ENCODE assay signal across 1 cellular context in the genomic region with DNA sequence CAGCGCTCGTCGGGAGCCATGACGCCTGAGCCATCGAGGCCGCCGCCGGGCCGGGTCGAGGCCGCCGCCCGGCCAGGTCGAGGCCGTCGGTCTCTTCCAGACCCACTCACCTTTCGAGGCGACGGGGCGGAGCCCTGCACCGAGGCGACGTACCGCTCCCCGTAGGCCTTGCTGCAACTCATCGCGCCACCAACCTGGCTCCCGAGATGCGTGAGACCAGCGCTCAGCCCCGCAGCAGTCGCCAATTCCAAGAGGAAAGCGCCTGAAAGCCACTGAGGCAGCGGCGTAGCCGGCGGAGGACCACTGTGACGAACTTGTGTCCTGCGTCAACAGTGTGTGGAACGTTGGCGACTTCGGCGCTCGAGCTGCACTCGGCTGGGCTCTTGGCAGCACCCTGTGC. TPM values are rescaled to one million over a fixed set of nuclear protein-coding genes. Genes with fewer than 3 reads are reported as not detected.
"Had no signal": no experiment of that assay in that cellular context is flagged by ENCODE, and none has a peak within 500 bp of the region (broad histone marks: within the 10 kb centered on the region; RNA-seq: fewer than 3 reads in every experiment).

RGPD3 (minus strand) TSS at position 307 of the 400 bp plus-strand sequence; CDS start at position 182, 125 bp downstream.

RNA-seq across cellular contexts. Expression of gene RGPD3, which starts in this region (rescaled TPM):
- polyA plus RNA-seq: smooth muscle cell had no signal
